Comparison of ENCODE assay signal across 20 cellular contexts in the genomic region with DNA sequence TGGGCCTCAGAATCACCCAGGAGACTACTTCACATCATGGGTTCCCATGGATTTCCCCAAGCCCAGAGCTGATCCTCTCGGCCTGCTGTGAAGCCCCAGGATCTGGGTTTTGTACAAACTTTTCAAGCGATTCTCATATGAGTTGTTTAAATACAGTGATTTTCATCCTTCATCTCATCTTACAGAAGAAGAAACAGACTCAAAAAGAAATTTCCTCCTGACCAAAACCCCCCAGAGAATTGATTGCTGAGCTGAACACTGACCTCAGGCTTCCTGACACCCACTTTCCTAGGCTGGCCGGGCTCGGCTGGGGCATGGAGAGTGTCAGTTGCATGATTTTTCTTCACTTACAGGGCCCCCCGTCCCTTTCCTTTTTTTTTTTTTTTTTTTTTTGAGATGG.
DNase-seq lines count a peak whose midpoint lies in the region; ATAC-seq and TF ChIP-seq lines count a peak whose summit lies in the region.
"Had no signal": no experiment of that assay in that cellular context is flagged by ENCODE, and none has a peak within 500 bp of the region (broad histone marks: within the 10 kb centered on the region; RNA-seq: fewer than 3 reads in every experiment).

No MANE protein-coding gene starts in this region.

- H3K27me3 ChIP-seq in PC-9 (ENCODE audit: insufficient read depth, low read depth): no peaks in the 10 kb centered on the region

- DNase-seq in GM12865 (ENCODE audit: low read depth) (peak; percentile 70), chondrocyte (ENCODE audit: low spot score) (no peak), OCI-M1 (lab: John Stamatoyannopoulos, UW) (no peak), occipital lobe (lab: John Stamatoyannopoulos, UW) (no peak), PC-9 (no peak)
- no peak for DNase-seq in stimulated activated CD4-positive, alpha-beta T cell treated with anti-CD3 and anti-CD28 coated beads, Interleukin-4, amount 100 ng/mL, for 4 hours
- DNase-seq: activated CD4-positive, CD25-positive, alpha-beta regulatory T cell; activated CD8-positive, alpha-beta T cell treated with anti-CD3 and anti-CD28 coated beads for 36 hours; activated T-cell treated with anti-CD3 and anti-CD28 coated beads, Interleukin-2, amount 50 U/mL, for 48 hours; CD8-positive, alpha-beta memory T cell; endodermal cell; H9; lower lobe of right lung; NCI-H1694; NCI-H446 treated with DMSO at 0.1 percent for 48 hours; stimulated activated CD4-positive, alpha-beta T cell treated with anti-CD3 and anti-CD28 coated beads, Interleukin-2, amount 100 ng/mL, for 48 hours; T1000 had no signal

- no peaks in the 10 kb centered on the region for H3K79me2 ChIP-seq in PC-9 (ENCODE audit: low read depth)

- no TSS peak for BruUV-seq in PC-9 (replicated peaks; lab: Mats Ljungman, UMichigan)

- no peaks in the 10 kb centered on the region for H4K20me1 ChIP-seq in PC-9 (ENCODE audit: insufficient read depth)

- peak overlapping the region; percentile 91 for H3K27ac Mint-ChIP-seq in chondrocyte (ENCODE audit: unreplicated experiment)
- H3K27ac Mint-ChIP-seq: activated CD8-positive, alpha-beta T cell treated with anti-CD3 and anti-CD28 coated beads for 36 hours; activated naive CD4-positive, alpha-beta T cell treated with anti-CD3 and anti-CD28 coated beads, Interleukin-2, amount 50 U/mL, for 24 hours; CD8-positive, alpha-beta memory T cell; endodermal cell; H9 had no signal

- CTCF ChIA-PET in PC-9 (lab: Charles Lee): no interaction called here

- POLR2A ChIA-PET in PC-9 (lab: Charles Lee; ENCODE audit: unreplicated experiment): interaction anchor here (0.6 kb wide), 2 partner anchors 198 to 306 kb away, joined by 5 to 9 read pairs; no protein-coding TSS in a partner anchor

- peak; percentile 53 for ATAC-seq in HG02642 (IDR thresholded peaks at IDR 0.05; ENCODE audit: poor library complexity, unreplicated experiment)
- ATAC-seq: activated CD8-positive, alpha-beta T cell treated with anti-CD3 and anti-CD28 coated beads for 36 hours had no signal

- H3F3A ChIP-seq in PC-9 (ENCODE audit: insufficient read depth, low read depth): peaks cover 11% of the 10 kb centered on the region; the same call in 1 of the 2 replicates

- no peaks in the 10 kb centered on the region for H3K9me3 ChIP-seq in PC-9 (ENCODE audit: insufficient read depth, low read depth)
- H3K9me3 ChIP-seq: lower lobe of right lung had no signal

- no peaks in the 10 kb centered on the region for H3K9me2 ChIP-seq in PC-9 (ENCODE audit: insufficient read depth)

- H3K4me2 ChIP-seq in PC-9: no peak overlapping the region

- intact Hi-C loops in PC-9 (cut with micrococcal nuclease; ENCODE audit: unreplicated experiment): no loop called here

- H3K4me3 Mint-ChIP-seq in chondrocyte (ENCODE audit: unreplicated experiment): no peak overlapping the region
- H3K4me3 Mint-ChIP-seq: activated CD8-positive, alpha-beta T cell treated with anti-CD3 and anti-CD28 coated beads for 36 hours; activated naive CD4-positive, alpha-beta T cell treated with anti-CD3 and anti-CD28 coated beads, Interleukin-2, amount 50 U/mL, for 24 hours; CD8-positive, alpha-beta memory T cell; endodermal cell; H9 had no signal

- no peak overlapping the region for H2AFZ ChIP-seq in PC-9

- H3K36me3 Mint-ChIP-seq in chondrocyte (ENCODE audit: low read depth): peaks cover 7% of the 10 kb centered on the region
- H3K36me3 Mint-ChIP-seq: activated naive CD4-positive, alpha-beta T cell treated with anti-CD3 and anti-CD28 coated beads, Interleukin-2, amount 50 U/mL, for 24 hours; CD8-positive, alpha-beta memory T cell had no signal

- peaks cover 74% of the 10 kb centered on the region for H3K4me1 Mint-ChIP-seq in chondrocyte (ENCODE audit: low read depth)
- H3K4me1 Mint-ChIP-seq: activated naive CD4-positive, alpha-beta T cell treated with anti-CD3 and anti-CD28 coated beads, Interleukin-2, amount 50 U/mL, for 24 hours; CD8-positive, alpha-beta memory T cell had no signal

- no peaks in the 10 kb centered on the region for H3K27me3 Mint-ChIP-seq in chondrocyte (ENCODE audit: low read depth)
- H3K27me3 Mint-ChIP-seq: activated CD8-positive, alpha-beta T cell treated with anti-CD3 and anti-CD28 coated beads for 36 hours; activated naive CD4-positive, alpha-beta T cell treated with anti-CD3 and anti-CD28 coated beads, Interleukin-2, amount 50 U/mL, for 24 hours had no signal

- H3K27ac ChIP-seq in skin epidermis: peak overlapping the region in 19 of 21 experiments; percentile 22 to 85 (median 72)
- H3K27ac ChIP-seq in PC-9: no peak overlapping the region
- H3K27ac ChIP-seq: lower lobe of right lung had no signal

- H3K4me3 ChIP-seq in GM12865 (ENCODE audit: low read depth, low read length): no peak overlapping the region
- H3K4me3 ChIP-seq in skin epidermis: no peak overlapping the region
- H3K4me3 ChIP-seq in PC-9: no peak overlapping the region
- H3K4me3 ChIP-seq: lower lobe of right lung had no signal

- no peaks in the 10 kb centered on the region for H3K9me3 Mint-ChIP-seq in chondrocyte (ENCODE audit: low read depth)
- H3K9me3 Mint-ChIP-seq: activated naive CD4-positive, alpha-beta T cell treated with anti-CD3 and anti-CD28 coated beads, Interleukin-2, amount 50 U/mL, for 24 hours; CD8-positive, alpha-beta memory T cell had no signal

- no peaks in the 10 kb centered on the region for H3K36me3 ChIP-seq in PC-9 (ENCODE audit: low read depth)
- H3K36me3 ChIP-seq: lower lobe of right lung had no signal

- peaks cover 32% of the 10 kb centered on the region for H3K4me1 ChIP-seq in PC-9 (replicated peaks; ENCODE audit: insufficient read depth)
- H3K4me1 ChIP-seq: lower lobe of right lung had no signal

- TF ChIP-seq CTCF in GM12865 (IDR thresholded peaks at IDR 0.05; ENCODE audit: insufficient read depth, low read depth, low read length, missing control alignments) (no peak), chondrocyte (IDR thresholded peaks at IDR 0.05) (no peak), PC-9 (conservative IDR thresholded peaks at IDR 0.05) (no peak)
